1 cellular context compared by ENCODE assay signal in genomic region chr15:35166730-35167359, GRCh38.
TF ChIP-seq lines count a peak whose summit lies in the region.

No MANE protein-coding gene starts in this region.

TF ChIP-seq in K562, 482 proteins besides CTCF, POLR2A, EP300 and RAD21 (continued from another document):
- TF ChIP-seq NR0B1 (IDR thresholded peaks at IDR 0.05; ENCODE audit: partially characterized antibody) (no peak), PKNOX1 (IDR thresholded peaks at IDR 0.05) (peak; percentile 3; the same call in 1 of the 2 replicates), MAFG (tag; conservative IDR thresholded peaks at IDR 0.05) (peak; percentile 81), SMARCC2 (IDR thresholded peaks at IDR 0.05; ENCODE audit: low read depth) (peak; percentile 98), SMAD3 (CRISPR knock-in tag; conservative IDR thresholded peaks at IDR 0.05) (peak; percentile 23; the same call in 1 of the 2 replicates)
